ENCODE assay signal across 17 cellular contexts in the genomic region with DNA sequence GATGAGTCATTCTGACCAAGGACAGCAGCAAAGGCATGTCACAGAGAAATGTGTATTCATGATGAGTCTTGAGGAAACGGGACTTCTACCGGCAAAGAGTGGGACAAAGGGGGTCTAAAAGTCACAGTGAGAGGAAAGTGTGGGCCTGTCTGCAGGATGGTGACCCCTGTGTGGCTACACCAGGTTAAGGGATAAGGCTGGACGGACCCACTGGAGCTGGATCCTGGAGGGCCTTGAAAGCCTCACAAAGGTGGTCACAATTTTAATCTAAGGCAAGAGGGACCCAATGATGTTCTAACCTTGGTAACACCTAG.
DNase-seq lines count a peak whose midpoint lies in the region; ATAC-seq, FAIRE-seq and TF ChIP-seq lines count a peak whose summit lies in the region.
"Had no signal": no experiment of that assay in that cellular context is flagged by ENCODE, and none has a peak within 500 bp of the region (broad histone marks: within the 10 kb centered on the region; RNA-seq: fewer than 3 reads in every experiment).

No MANE protein-coding gene starts in this region.

- no peak overlapping the region for H3K9ac ChIP-seq in neuronal stem cell (ENCODE audit: low read depth, low read length, poor library complexity)
- H3K9ac ChIP-seq: BLaER1, KMS-11, parathyroid adenoma had no signal

- H3K27ac ChIP-seq in A549 = peak overlapping the region; percentile 91 to 97
- no peak overlapping the region for H3K27ac ChIP-seq in GM23338 (ENCODE audit: low read depth)
- no peak overlapping the region for H3K27ac ChIP-seq in neuronal stem cell (replicated peaks; ENCODE audit: low read length)
- no peak overlapping the region for H3K27ac ChIP-seq in pancreas
- H3K27ac ChIP-seq: BLaER1, KMS-11, parathyroid adenoma, WERI-Rb-1 had no signal

- H3K4me2 ChIP-seq in A549 (peak overlapping the region; percentile 62), GM23338 (no peak overlapping the region), neuronal stem cell (ENCODE audit: insufficient read depth, low read length, poor library complexity, severe bottlenecking) (no peak overlapping the region)
- H3K4me2 ChIP-seq: BLaER1, KMS-11 had no signal

- H3F3A ChIP-seq in GM23338 (replicated peaks; ENCODE audit: low read depth) = no peaks in the 10 kb centered on the region

- no peak overlapping the region for H2AFZ ChIP-seq in GM23338
- H2AFZ ChIP-seq in neuronal stem cell (ENCODE audit: low read length) = no peak overlapping the region
- H2AFZ ChIP-seq: parathyroid adenoma had no signal

- peak overlapping the region; percentile 44 for H3K4ac ChIP-seq in neuronal stem cell (ENCODE audit: low read length)

- no peaks in the 10 kb centered on the region; the same call in 2 of the 3 replicates for H3K4me1 Mint-ChIP-seq in GM23338
- H3K4me1 Mint-ChIP-seq in activated naive CD8-positive, alpha-beta T cell treated with anti-CD3 and anti-CD28 coated beads, Interleukin-2, amount 50 U/mL, for 24 hours = peaks cover 18% of the 10 kb centered on the region

- no peak overlapping the region for H2BK120ac ChIP-seq in neuronal stem cell (ENCODE audit: low read depth, low read length)

- H3K18ac ChIP-seq in neuronal stem cell (ENCODE audit: low read length) = peak overlapping the region; percentile 25

- no peak for TF ChIP-seq RAD21 in A549 (conservative IDR thresholded peaks at IDR 0.05 in 1 of 2, IDR thresholded peaks at IDR 0.05 in 1 of 2)

- no peak; a peak in 1 of 6 replicates for ATAC-seq in A549
- ATAC-seq in GM23338 = no peak
- no peak for ATAC-seq in activated naive CD8-positive, alpha-beta T cell treated with anti-CD3 and anti-CD28 coated beads, Interleukin-2, amount 50 U/mL, for 24 hours
- no peak for ATAC-seq in pancreas

- H3K79me2 ChIP-seq in GM23338 (replicated peaks; ENCODE audit: insufficient read depth) = no peaks in the 10 kb centered on the region
- H3K79me2 ChIP-seq: parathyroid adenoma had no signal

- H2BK5ac ChIP-seq in neuronal stem cell (ENCODE audit: low read length) = no peak overlapping the region

- H2BK12ac ChIP-seq in neuronal stem cell (ENCODE audit: low read length) = no peak overlapping the region

- peaks cover 59% of the 10 kb centered on the region for H3K36me3 Mint-ChIP-seq in GM23338 (ENCODE audit: low read depth)
- H3K36me3 Mint-ChIP-seq in activated naive CD8-positive, alpha-beta T cell treated with anti-CD3 and anti-CD28 coated beads, Interleukin-2, amount 50 U/mL, for 24 hours (ENCODE audit: low read depth) = peaks cover 46% of the 10 kb centered on the region

- no peak overlapping the region for H4K91ac ChIP-seq in neuronal stem cell (ENCODE audit: low read depth, low read length, poor library complexity)

- peaks cover 6% of the 10 kb centered on the region for H3K27me3 Mint-ChIP-seq in GM23338 (ENCODE audit: insufficient read depth, low read depth, poor library complexity)
- no peaks in the 10 kb centered on the region for H3K27me3 Mint-ChIP-seq in activated naive CD8-positive, alpha-beta T cell treated with anti-CD3 and anti-CD28 coated beads, Interleukin-2, amount 50 U/mL, for 24 hours

- no peak overlapping the region for H4K8ac ChIP-seq in neuronal stem cell (ENCODE audit: low read depth, low read length)

- TF ChIP-seq EP300 in A549 (IDR thresholded peaks at IDR 0.05) = peak in 1 of 2 experiments; percentile 62; a peak in 1 of 5 replicates

- no peaks in the 10 kb centered on the region for H3K9me3 Mint-ChIP-seq in GM23338
- no peaks in the 10 kb centered on the region for H3K9me3 Mint-ChIP-seq in activated naive CD8-positive, alpha-beta T cell treated with anti-CD3 and anti-CD28 coated beads, Interleukin-2, amount 50 U/mL, for 24 hours

- H3K4me3 Mint-ChIP-seq in GM23338 = no peak overlapping the region
- H3K4me3 Mint-ChIP-seq in activated naive CD8-positive, alpha-beta T cell treated with anti-CD3 and anti-CD28 coated beads, Interleukin-2, amount 50 U/mL, for 24 hours = no peak overlapping the region

- H3K14ac ChIP-seq in neuronal stem cell (ENCODE audit: low read length) = no peak overlapping the region

- H2AK5ac ChIP-seq in neuronal stem cell (ENCODE audit: low read depth, low read length) = no peak overlapping the region

- CTCF ChIA-PET in A549 (lab: Yijun Ruan, JAX) = interaction anchor here (1.7 to 2.4 kb wide), 2 partner anchors 10 kb away, joined by 6 read pairs; no protein-coding TSS in a partner anchor

- no peaks in the 10 kb centered on the region for H3K79me1 ChIP-seq in neuronal stem cell (ENCODE audit: low read depth, low read length)

- no peak overlapping the region for H3K4me3 ChIP-seq in A549
- H3K4me3 ChIP-seq in GM23338 = no peak overlapping the region
- H3K4me3 ChIP-seq in neuronal stem cell (ENCODE audit: low read length in 2 of 2) = no peak overlapping the region
- H3K4me3 ChIP-seq in pancreas = no peak overlapping the region
- H3K4me3 ChIP-seq: BLaER1, coronary artery, lung, upper lobe of right lung had no signal

- no peak overlapping the region for H2BK15ac ChIP-seq in neuronal stem cell (ENCODE audit: low read length)

- H4K20me1 ChIP-seq in GM23338 (replicated peaks; ENCODE audit: insufficient read depth) = peaks cover 4% of the 10 kb centered on the region; the same call in 1 of the 2 replicates
- H4K20me1 ChIP-seq: BLaER1 had no signal

- no peak for TF ChIP-seq CTCF in A549 (IDR thresholded peaks at IDR 0.05)
- no peak for TF ChIP-seq CTCF in GM23338 (conservative IDR thresholded peaks at IDR 0.05; ENCODE audit: low read depth in 2 of 2)
- no peak for TF ChIP-seq CTCF in pancreas (IDR thresholded peaks at IDR 0.05)

- DNase-seq in A549 (ENCODE audit: low read depth in 1 of 2, low spot score in 1 of 2) = no peak
- no peak for DNase-seq in GM23338 (ENCODE audit: low spot score)
- no peak for DNase-seq in activated naive CD8-positive, alpha-beta T cell treated with anti-CD3 and anti-CD28 coated beads, Interleukin-2, amount 50 U/mL, for 24 hours
- no peak for DNase-seq in neuronal stem cell (ENCODE audit: low spot score)
- DNase-seq in NOMO-1 treated with DMSO at 0.1 percent for 48 hours (lab: John Stamatoyannopoulos, UW; ENCODE audit: unreplicated experiment) = no peak
- no peak for DNase-seq in NK-92 treated with Interleukin-12 subunit alpha and Interleukin-12 subunit beta, amount 100 ng/mL, for 24 hours (lab: John Stamatoyannopoulos, UW)
- DNase-seq in pancreas = no peak
- no peak for DNase-seq in GM12892 (ENCODE audit: insufficient read length)
- DNase-seq: NCI-H146, NCI-H82, upper lobe of right lung, WERI-Rb-1 had no signal

- POLR2A ChIA-PET in A549 (lab: Yijun Ruan, JAX) = no interaction called here

- peak overlapping the region; percentile 65 for H3K27ac Mint-ChIP-seq in GM23338
- H3K27ac Mint-ChIP-seq in activated naive CD8-positive, alpha-beta T cell treated with anti-CD3 and anti-CD28 coated beads, Interleukin-2, amount 50 U/mL, for 24 hours = peak overlapping the region; percentile 81

- H3K36me3 ChIP-seq in GM23338 (ENCODE audit: insufficient read depth) (peaks cover 22% of the 10 kb centered on the region), neuronal stem cell (replicated peaks in 1 of 2; ENCODE audit: control insufficient read depth in 2 of 2, insufficient read depth in 2 of 2, low read length in 2 of 2) (peaks cover 47 to 100% of the 10 kb centered on the region in 2 donors), pancreas (peaks cover 0 to 26% (median 16%) of the 10 kb centered on the region in 3 donors)

- WGBS in A549 (ENCODE audit: missing lambda C conversion rate) = 21% methylated on average over 3 of the region's 3 CpGs
- WGBS in neuronal stem cell (ENCODE audit: extremely low coverage in 2 of 2, insufficient read length in 2 of 2, insufficient replicate concordance in 1 of 2), 2 donors = no CpG with 5 or more reads among the region's 3 CpGs
- 91 to 96% methylated on average over 3 of the region's 3 CpGs for whole genome bisulfite sequencing in pancreas, 2 donors

- H3K9me3 ChIP-seq in A549 (no peaks in the 10 kb centered on the region), neuronal stem cell (replicated peaks in 1 of 2; ENCODE audit: control insufficient read depth in 2 of 2, insufficient read depth in 1 of 2, low read depth in 1 of 2, low read length in 2 of 2) (no peaks in the 10 kb centered on the region), pancreas (no peaks in the 10 kb centered on the region)
- H3K9me3 ChIP-seq: BLaER1, upper lobe of right lung had no signal

- no peak for FAIRE-seq in A549 (lab: Jason Lieb, UNC)
- no peak for FAIRE-seq in pancreas (lab: Jason Lieb, UNC)
- FAIRE-seq in GM12892 (lab: Jason Lieb, UNC) = no peak

- H3K4me1 ChIP-seq in A549 (peaks cover 53% of the 10 kb centered on the region), GM23338 (ENCODE audit: insufficient read depth) (no peaks in the 10 kb centered on the region), neuronal stem cell (ENCODE audit: control insufficient read depth in 2 of 2, insufficient read depth in 1 of 2, low read depth in 1 of 2, low read length in 2 of 2) (peaks cover 0 to 4% of the 10 kb centered on the region in 2 donors), pancreas (no peaks in the 10 kb centered on the region)
- H3K4me1 ChIP-seq: BLaER1, parathyroid adenoma, upper lobe of right lung had no signal

- intact Hi-C loops in pancreas (cut with DNase I) = no loop called here

- H3K27me3 ChIP-seq in GM23338 (ENCODE audit: insufficient read depth) (no peaks in the 10 kb centered on the region), neuronal stem cell (ENCODE audit: control insufficient read depth in 3 of 3, insufficient read depth in 3 of 3, low read depth in 1 of 3, low read length in 3 of 3) (no peaks in the 10 kb centered on the region), pancreas (no peaks in the 10 kb centered on the region)
- H3K27me3 ChIP-seq: BLaER1, upper lobe of right lung had no signal

- H3K23ac ChIP-seq in neuronal stem cell (ENCODE audit: low read depth, low read length, poor library complexity) = no peak overlapping the region

- H3K9me2 ChIP-seq in GM23338 (ENCODE audit: insufficient read depth) = no peaks in the 10 kb centered on the region

- TF ChIP-seq POLR2A in A549 (IDR thresholded peaks at IDR 0.05; ENCODE audit: low read length) (no peak), GM12892 (IDR thresholded peaks at IDR 0.05; ENCODE audit: low read depth, low read length) (no peak)

TF ChIP-seq in A549, 52 proteins besides CTCF, POLR2A, EP300 and RAD21 (continues in another document):
- TF ChIP-seq JUNB (IDR thresholded peaks at IDR 0.05) (peak; percentile 40; the same call in 1 of the 2 replicates), HOXB13 (CRISPR knock-in tag; IDR thresholded peaks at IDR 0.05; ENCODE audit: low read depth) (peak; percentile 7; the same call in 1 of the 2 replicates), JUN (IDR thresholded peaks at IDR 0.05) (peak in 1 of 2 experiments; percentile 19; a peak in 4 of 5 replicates), NFE2L2 (conservative IDR thresholded peaks at IDR 0.05; ENCODE audit: low read length) (peak; percentile 91), ZSCAN20 (CRISPR knock-in tag; IDR thresholded peaks at IDR 0.05) (no peak)

TF ChIP-seq in GM23338, 12 proteins besides CTCF, POLR2A, EP300 and RAD21 (continues in another document):
- TF ChIP-seq JUNB (IDR thresholded peaks at IDR 0.05; ENCODE audit: unreplicated experiment) (no peak), POLR2AphosphoS5 (IDR thresholded peaks at IDR 0.05; ENCODE audit: low read depth) (no peak), ZNF114 (CRISPR knock-in tag; IDR thresholded peaks at IDR 0.05) (no peak), EZH2 (IDR thresholded peaks at IDR 0.05; ENCODE audit: low read depth, unreplicated experiment) (no peak), STAT1 (IDR thresholded peaks at IDR 0.05; ENCODE audit: unreplicated experiment) (no peak), CREB1 (CRISPR knock-in tag; IDR thresholded peaks at IDR 0.05; ENCODE audit: low read depth) (no peak)

Comparison
In these comparisons a context has a peak if more than half of its experiments do, and no peak if none do; other contexts are left out.
1. H3K27ac ChIP-seq: peak in A549 (2 of 2); none in GM23338 (single experiment), neuronal stem cell (single experiment) and pancreas (0 of 4).